In genomic region chr15:42059661-42060476, GRCh38 we compare ENCODE assay signal across 3 cellular contexts.
TF ChIP-seq lines count a peak whose summit lies in the region.

No MANE protein-coding gene starts in this region.

TF ChIP-seq in SK-N-SH, 30 proteins besides CTCF, POLR2A, EP300 and RAD21:
- TF ChIP-seq SMC3 (IDR thresholded peaks at IDR 0.05; ENCODE audit: low read depth, low read length) (peak; percentile 74), NFIC (IDR thresholded peaks at IDR 0.05; ENCODE audit: borderline replicate concordance) (no peak), USF2 (IDR thresholded peaks at IDR 0.05; ENCODE audit: borderline replicate concordance, low read depth, low read length) (no peak), MXI1 (IDR thresholded peaks at IDR 0.05; ENCODE audit: low read depth, low read length) (peak; percentile 56; the same call in 1 of the 2 replicates)

TF ChIP-seq in SK-N-SH treated with all-trans-retinoic acid at 6 μM for 48 hours, 23 proteins besides CTCF, POLR2A, EP300 and RAD21:
- TF ChIP-seq OSR1 (CRISPR knock-in tag; IDR thresholded peaks at IDR 0.05) (no peak), ZFP30 (CRISPR knock-in tag; IDR thresholded peaks at IDR 0.05) (no peak), RARB (CRISPR knock-in tag; IDR thresholded peaks at IDR 0.05) (no peak)

TF ChIP-seq in endothelial cell of umbilical vein, 7 proteins besides CTCF, POLR2A, EP300 and RAD21:
- TF ChIP-seq POLR2AphosphoS5 (IDR thresholded peaks at IDR 0.05; ENCODE audit: insufficient read depth, low read depth, low read length): no peak
- no peak for TF ChIP-seq MAX (IDR thresholded peaks at IDR 0.05; ENCODE audit: insufficient read depth, insufficient read length)
- no peak for TF ChIP-seq EZH2 (IDR thresholded peaks at IDR 0.05; ENCODE audit: borderline replicate concordance, low read depth, low read length, severe bottlenecking)
- no peak for TF ChIP-seq GATA2 (IDR thresholded peaks at IDR 0.05; ENCODE audit: insufficient read depth, insufficient read length, low read depth, low read length)
- no peak for TF ChIP-seq JUN (IDR thresholded peaks at IDR 0.05; ENCODE audit: borderline replicate concordance, insufficient read depth, insufficient read length, low read depth)
- TF ChIP-seq FOS (IDR thresholded peaks at IDR 0.05; ENCODE audit: borderline replicate concordance, insufficient read depth, low read length): no peak
- no peak for TF ChIP-seq MYC (IDR thresholded peaks at IDR 0.05; ENCODE audit: low read depth, low read length)
